8 cellular contexts compared by ENCODE assay signal in the genomic region with DNA sequence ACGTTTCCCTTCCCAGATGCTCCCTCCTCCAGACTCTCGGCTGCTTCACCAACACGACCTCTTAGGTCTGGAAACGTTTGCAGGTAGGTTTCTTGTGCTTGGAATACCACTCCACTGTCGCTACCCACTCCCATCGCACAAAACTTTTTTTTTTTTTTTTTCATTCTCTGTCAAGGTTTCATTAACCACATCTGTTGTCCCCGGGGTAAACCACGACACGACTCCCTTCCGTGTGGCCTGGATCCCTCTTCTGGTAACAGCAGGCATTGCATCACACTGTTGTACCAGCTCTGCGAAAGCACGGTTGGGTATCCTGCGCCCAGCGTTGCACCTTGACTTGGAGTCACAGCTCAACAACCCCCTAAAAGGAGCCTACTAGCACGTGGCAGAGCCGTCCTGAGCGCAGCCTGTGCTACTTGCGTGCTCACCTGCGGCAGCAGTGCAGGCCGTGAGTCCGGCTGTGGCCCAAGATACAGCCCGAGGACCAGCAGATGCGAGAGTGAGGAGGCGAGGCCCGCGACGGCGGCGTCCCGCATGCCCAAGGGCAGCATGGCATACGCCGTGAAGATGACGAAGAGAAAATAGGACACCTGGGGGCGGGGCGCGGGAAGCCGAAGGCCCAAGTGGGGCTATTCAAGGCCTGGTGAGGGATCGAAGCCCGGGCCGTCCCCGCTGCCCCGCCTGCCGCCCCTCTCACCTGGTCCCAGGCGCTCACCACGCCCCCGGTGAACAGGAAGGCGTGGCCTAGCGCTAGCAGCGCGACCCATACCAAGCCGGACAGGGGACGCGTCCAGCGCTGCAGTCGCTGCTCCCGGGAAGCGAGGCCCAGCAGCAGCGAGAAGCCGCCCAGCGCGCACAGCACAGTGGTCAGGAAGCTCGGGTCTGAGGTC. TPM values are rescaled to one million over a fixed set of nuclear protein-coding genes. Genes with fewer than 3 reads are reported as not detected.
DNase-seq lines count a peak whose midpoint lies in the region; ATAC-seq and TF ChIP-seq lines count a peak whose summit lies in the region.

No MANE protein-coding gene starts in this region.

- no peak for TF ChIP-seq POLR2A in right lobe of liver (IDR thresholded peaks at IDR 0.05)

- peak; percentile 71 for ATAC-seq in GM18858 (IDR thresholded peaks at IDR 0.05; ENCODE audit: unreplicated experiment)
- peak; percentile 70 for ATAC-seq in HG03066 (IDR thresholded peaks at IDR 0.05; ENCODE audit: low read depth, unreplicated experiment)
- peak; percentile 73 to 80 (median 78) for ATAC-seq in right lobe of liver

- H3K27ac ChIP-seq in coronary artery = no peak overlapping the region
- no peak overlapping the region for H3K27ac ChIP-seq in right lobe of liver

- DNase-seq in AG08396 (ENCODE audit: low spot score) = peak; percentile 87
- DNase-seq in NCI-H2171 treated with DMSO at 0.1 percent for 48 hours (lab: John Stamatoyannopoulos, UW) = peak; percentile 89
- peak; percentile 85 to 86 for DNase-seq in activated CD4-positive, alpha-beta T cell treated with anti-CD3 and anti-CD28 coated beads for 4 hours
- no peak for DNase-seq in coronary artery (ENCODE audit: low spot score)
- DNase-seq in right lobe of liver = peak; percentile 71 to 78 (median 73)
- DNase-seq in stimulated activated CD4-positive, alpha-beta T cell treated with anti-CD3 and anti-CD28 coated beads, TNF-alpha, amount 100 ng/mL, for 4 hours (ENCODE audit: low read depth in 3 of 3) = peak; percentile 62 to 81 (median 77)

- TF ChIP-seq CTCF in coronary artery (IDR thresholded peaks at IDR 0.05) = peak; percentile 57
- peak; percentile 56 to 68 (median 64) for TF ChIP-seq CTCF in right lobe of liver (IDR thresholded peaks at IDR 0.05)

- H3K9me3 ChIP-seq in right lobe of liver = no peaks in the 10 kb centered on the region

- H3K4me3 ChIP-seq in coronary artery (peak overlapping the region; percentile 63), right lobe of liver (peak overlapping the region; percentile 3 to 31 (median 21))

- 3% methylated on average over 36 of the region's 62 CpGs for WGBS in right lobe of liver (ENCODE audit: insufficient coverage, low coverage, low lambda C conversion rate, missing lambda C conversion rate)

- intact Hi-C loops in right lobe of liver (cut with DNase I) = loop anchor here (5.0 kb wide), 2 partner anchors 100 to 105 kb away; no protein-coding TSS in a partner anchor

- H3K27me3 ChIP-seq in right lobe of liver = no peaks in the 10 kb centered on the region

- no peaks in the 10 kb centered on the region for H3K36me3 ChIP-seq in right lobe of liver

- H3K4me1 ChIP-seq in right lobe of liver = peaks cover 0 to 24% (median 8%) of the 10 kb centered on the region in 4 donors

RNA-seq across cellular contexts. Expression of a gene that starts 2.5 kb away (rescaled TPM):
- 1 to 10 TPM; 2.3 to 7.2 (median 3.9) TPM for total RNA-seq in right lobe of liver

RNA-seq across cellular contexts. Expression of a gene that starts 7.5 kb away (rescaled TPM):
- 1 to 10 TPM in 2 of 6 experiments, under 1 TPM in 4; 0.70 to 1.6 (median 0.90) TPM for total RNA-seq in right lobe of liver

RNA-seq across cellular contexts. Expression of a gene that starts 21.0 kb away (rescaled TPM):
- total RNA-seq in right lobe of liver = 1 to 10 TPM; 2.7 to 5.5 (median 3.9) TPM

RNA-seq across cellular contexts. Expression of a gene that starts 22.4 kb away (rescaled TPM):
- total RNA-seq in right lobe of liver = 1 to 10 TPM; 1.8 to 5.8 (median 3.5) TPM

RNA-seq across cellular contexts. Expression of a gene that starts 24.6 kb away (rescaled TPM):
- 100 to 1,000 TPM; 118 to 219 (median 196) TPM for total RNA-seq in right lobe of liver
